12 cellular contexts compared by ENCODE assay signal in the genomic region with DNA sequence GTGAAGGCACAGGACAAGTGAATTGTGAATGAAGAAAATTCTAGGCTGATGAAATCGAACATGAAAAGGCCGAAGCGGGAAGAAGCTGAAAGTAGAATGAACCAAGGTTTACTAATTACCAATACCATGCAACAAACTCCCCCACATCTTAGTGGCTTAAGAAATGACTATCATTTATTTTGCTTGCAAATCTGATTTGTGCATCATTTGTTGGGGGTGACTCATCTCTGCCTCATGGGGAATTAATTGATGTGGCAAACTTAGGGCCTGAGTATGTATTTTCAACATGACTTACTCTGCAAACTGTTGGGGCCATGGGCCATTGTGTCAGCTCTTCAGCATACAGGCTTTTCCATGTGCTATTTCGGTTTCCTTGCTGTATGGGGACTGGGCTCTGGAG.
DNase-seq lines count a peak whose midpoint lies in the region; ATAC-seq and TF ChIP-seq lines count a peak whose summit lies in the region.
"Had no signal": no experiment of that assay in that cellular context is flagged by ENCODE, and none has a peak within 500 bp of the region (broad histone marks: within the 10 kb centered on the region; RNA-seq: fewer than 3 reads in every experiment).

No MANE protein-coding gene starts in this region.

- H3K4me2 ChIP-seq in Loucy (ENCODE audit: low read depth, low read length, poor library complexity, severe bottlenecking), result no peak overlapping the region

- no peak overlapping the region for H3K9ac ChIP-seq in Loucy (ENCODE audit: low read depth, low read length, poor library complexity, severe bottlenecking)

- DNase-seq in EH (ENCODE audit: low read depth), result peak; percentile 68
- peak; percentile 42 for DNase-seq in amniotic stem cell (lab: John Stamatoyannopoulos, UW)
- DNase-seq in retinal pigment epithelial cell (ENCODE audit: low read depth), result peak; percentile 36
- DNase-seq in coronary artery (ENCODE audit: low spot score), result no peak
- no peak for DNase-seq in HuH-7.5 (ENCODE audit: low spot score)
- DNase-seq in NCI-H2171 (lab: John Stamatoyannopoulos, UW), result no peak
- DNase-seq: cortex of kidney, left cardiac atrium, NCI-H524 treated with DMSO at 0.1 percent for 48 hours had no signal

- H3K79me2 ChIP-seq in Loucy (ENCODE audit: insufficient read depth, low read length), result no peaks in the 10 kb centered on the region

- no peaks in the 10 kb centered on the region for H3K9me2 ChIP-seq in Loucy (replicated peaks; ENCODE audit: low read depth, low read length)

- H3K27me3 ChIP-seq in Loucy (ENCODE audit: insufficient read depth, low read length, poor library complexity, severe bottlenecking), result no peaks in the 10 kb centered on the region

- H3K4me3 ChIP-seq in Loucy (ENCODE audit: low read length, poor library complexity, severe bottlenecking) (no peak overlapping the region), retinal pigment epithelial cell (ENCODE audit: low read length) (no peak overlapping the region), coronary artery (no peak overlapping the region)

- no peaks in the 10 kb centered on the region for H3K9me3 ChIP-seq in Loucy (ENCODE audit: insufficient read depth, low read depth, low read length)

- H3K36me3 ChIP-seq in Loucy (ENCODE audit: insufficient read depth, low read length), result no peaks in the 10 kb centered on the region

- H3K27ac ChIP-seq in coronary artery, result no peak overlapping the region

- no peaks in the 10 kb centered on the region for H3F3A ChIP-seq in Loucy (ENCODE audit: low read depth)

- H2AFZ ChIP-seq in Loucy (ENCODE audit: low read length), result 0 out of 2 replicates have a peak overlapping the region, but pooled peaks have one; percentile 10

- no peaks in the 10 kb centered on the region for H4K20me1 ChIP-seq in Loucy (ENCODE audit: insufficient read depth, low read length, poor library complexity, severe bottlenecking)

- peaks cover 4% of the 10 kb centered on the region for H3K4me1 ChIP-seq in Loucy (ENCODE audit: insufficient read depth, low read length, poor library complexity, severe bottlenecking)

- TF ChIP-seq CTCF in Loucy (conservative IDR thresholded peaks at IDR 0.05; ENCODE audit: low read length) (no peak), retinal pigment epithelial cell (conservative IDR thresholded peaks at IDR 0.05; ENCODE audit: low read depth, low read length) (no peak), coronary artery (IDR thresholded peaks at IDR 0.05) (no peak)

- no peak for ATAC-seq in HG03469 (IDR thresholded peaks at IDR 0.05; ENCODE audit: unreplicated experiment)
- ATAC-seq: left cardiac atrium, sciatic nerve had no signal

Comparison
In these comparisons a context has a peak if more than half of its experiments do, and no peak if none do; other contexts are left out.
1. DNase-seq: peak in EH (single experiment), amniotic stem cell (single experiment) and retinal pigment epithelial cell (single experiment); none in coronary artery (single experiment), HuH-7.5 (single experiment) and NCI-H2171 (single experiment).